18 cellular contexts compared by ENCODE assay signal in the genomic region with DNA sequence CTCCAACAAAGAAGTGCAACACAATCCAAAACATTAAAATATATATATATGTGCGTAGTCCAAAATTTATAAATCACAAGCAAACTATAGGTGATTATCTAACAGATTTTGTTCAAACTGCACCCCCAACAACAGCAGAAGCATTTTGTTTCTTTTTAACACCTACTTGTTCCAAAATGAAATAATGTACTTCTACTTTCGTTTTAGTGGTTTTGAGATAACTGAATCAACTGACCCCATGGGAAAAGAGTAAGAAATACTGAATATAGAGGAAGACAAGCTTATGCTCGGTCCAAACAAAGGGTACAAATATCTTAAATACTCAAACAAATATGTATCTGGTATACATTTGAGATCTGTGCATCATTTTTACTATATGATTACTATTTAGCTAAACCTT. TPM values are rescaled to one million over a fixed set of nuclear protein-coding genes. Genes with fewer than 3 reads are reported as not detected.
DNase-seq lines count a peak whose midpoint lies in the region; ATAC-seq and TF ChIP-seq lines count a peak whose summit lies in the region.
"Had no signal": no experiment of that assay in that cellular context is flagged by ENCODE, and none has a peak within 500 bp of the region (broad histone marks: within the 10 kb centered on the region; RNA-seq: fewer than 3 reads in every experiment).

No MANE protein-coding gene starts in this region.

- no peak for DNase-seq in T-helper 1 cell
- no peak for DNase-seq in mesenchymal stem cell
- no peak for DNase-seq in psoas muscle
- DNase-seq in NCI-H1694 treated with DMSO at 0.1 percent for 48 hours (lab: John Stamatoyannopoulos, UW) = no peak
- DNase-seq: activated naive CD4-positive, alpha-beta T cell treated with Interleukin-2 at 50 U/mL for 16 hours; endodermal cell; foreskin keratinocyte; NCI-H146; NCI-H524; T-helper 9 cell had no signal

- H4K8ac ChIP-seq in mesenchymal stem cell (ENCODE audit: low read length) = no peak overlapping the region

- H3K23ac ChIP-seq in mesenchymal stem cell (ENCODE audit: low read length in 2 of 2) = no peak overlapping the region

- H3K4me2 ChIP-seq in mesenchymal stem cell (ENCODE audit: low read length, poor library complexity, severe bottlenecking) = no peak overlapping the region
- H3K4me2 ChIP-seq: KMS-11 had no signal

- no CpG with 5 or more reads among the region's 3 CpGs for WGBS in mesenchymal stem cell
- 66 to 85% (median 83%) methylated on average over 3 of the region's 3 CpGs for WGBS in psoas muscle, 3 donors

- no peak overlapping the region for H2BK120ac ChIP-seq in mesenchymal stem cell (ENCODE audit: low read depth, low read length)

- no peaks in the 10 kb centered on the region for H3K27me3 Mint-ChIP-seq in T-helper 1 cell treated with Interleukin-12 subunit alpha and Interleukin-12 subunit beta and Interleukin-4 antibody, amounts not matched to agents 30 μg/mL and 1 μg/mL, for 36 hours (ENCODE audit: low read depth)

- no peak overlapping the region for H2BK12ac ChIP-seq in mesenchymal stem cell (ENCODE audit: low read length in 2 of 2)

- H3K9me3 Mint-ChIP-seq in T-helper 1 cell treated with Interleukin-12 subunit alpha and Interleukin-12 subunit beta and Interleukin-4 antibody, amounts not matched to agents 30 μg/mL and 1 μg/mL, for 36 hours = no peaks in the 10 kb centered on the region

- intact Hi-C loops in psoas muscle (cut with DNase I) = no loop called here

- no peak overlapping the region for H2AK5ac ChIP-seq in mesenchymal stem cell (ENCODE audit: low read length, severe bottlenecking)

- peak overlapping the region; percentile 82 for H3K27ac Mint-ChIP-seq in T-helper 1 cell treated with Interleukin-12 subunit alpha and Interleukin-12 subunit beta and Interleukin-4 antibody, amounts not matched to agents 30 μg/mL and 1 μg/mL, for 36 hours
- H3K27ac Mint-ChIP-seq: endodermal cell had no signal

- peaks cover 36% of the 10 kb centered on the region for H3K36me3 Mint-ChIP-seq in T-helper 1 cell treated with Interleukin-12 subunit alpha and Interleukin-12 subunit beta and Interleukin-4 antibody, amounts not matched to agents 30 μg/mL and 1 μg/mL, for 36 hours (ENCODE audit: low read depth)

- H4K91ac ChIP-seq in mesenchymal stem cell (ENCODE audit: low read length) = no peak overlapping the region

- peak overlapping the region; percentile 24 for H3K9ac ChIP-seq in mesenchymal stem cell (ENCODE audit: low read length)
- H3K9ac ChIP-seq: KMS-11, parathyroid adenoma had no signal

- H3K14ac ChIP-seq in mesenchymal stem cell (ENCODE audit: low read length in 2 of 2) = no peak overlapping the region

- peak; percentile 52 for ATAC-seq in GM19463 (IDR thresholded peaks at IDR 0.05; ENCODE audit: unreplicated experiment)
- ATAC-seq in HG03097 (IDR thresholded peaks at IDR 0.05; ENCODE audit: low FRiP score, unreplicated experiment) = peak; percentile 53
- no peak for ATAC-seq in psoas muscle
- ATAC-seq in HG03039 (IDR thresholded peaks at IDR 0.05; ENCODE audit: unreplicated experiment) = no peak

- no peak overlapping the region for H2BK5ac ChIP-seq in mesenchymal stem cell (ENCODE audit: low read depth, low read length, poor library complexity, severe bottlenecking)

- H2AFZ ChIP-seq in mesenchymal stem cell (ENCODE audit: low read depth, low read length) = no peak overlapping the region
- H2AFZ ChIP-seq: parathyroid adenoma had no signal

- peak overlapping the region; percentile 30 for H3K4me3 Mint-ChIP-seq in T-helper 1 cell treated with Interleukin-12 subunit alpha and Interleukin-12 subunit beta and Interleukin-4 antibody, amounts not matched to agents 30 μg/mL and 1 μg/mL, for 36 hours
- H3K4me3 Mint-ChIP-seq: endodermal cell had no signal

- H3K4me1 Mint-ChIP-seq in T-helper 1 cell treated with Interleukin-12 subunit alpha and Interleukin-12 subunit beta and Interleukin-4 antibody, amounts not matched to agents 30 μg/mL and 1 μg/mL, for 36 hours (ENCODE audit: low read depth) = peaks cover 25% of the 10 kb centered on the region
- H3K4me1 Mint-ChIP-seq: endodermal cell had no signal

- H3K4me1 ChIP-seq in mesenchymal stem cell (ENCODE audit: control insufficient read depth, insufficient read depth, low read depth, low read length) (no peaks in the 10 kb centered on the region), psoas muscle (no peaks in the 10 kb centered on the region)
- H3K4me1 ChIP-seq: foreskin keratinocyte, HAP-1, parathyroid adenoma had no signal

- no peak for TF ChIP-seq CTCF in psoas muscle (IDR thresholded peaks at IDR 0.05)

- no peak overlapping the region for H3K27ac ChIP-seq in mesenchymal stem cell (ENCODE audit: low read length, poor library complexity, severe bottlenecking)
- no peak overlapping the region for H3K27ac ChIP-seq in psoas muscle
- H3K27ac ChIP-seq: 22Rv1, foreskin keratinocyte, KMS-11, parathyroid adenoma had no signal

- H3K4ac ChIP-seq in mesenchymal stem cell (ENCODE audit: low read depth in 1 of 2, low read length in 2 of 2) = no peak overlapping the region

- H3K9me3 ChIP-seq in mesenchymal stem cell (ENCODE audit: control insufficient read depth, low read length) (no peaks in the 10 kb centered on the region), psoas muscle (no peaks in the 10 kb centered on the region)
- H3K9me3 ChIP-seq: HAP-1 had no signal

- H3K79me1 ChIP-seq in mesenchymal stem cell (replicated peaks; ENCODE audit: low read length, poor library complexity, severe bottlenecking) = peaks cover 5% of the 10 kb centered on the region

- H3K18ac ChIP-seq in mesenchymal stem cell (ENCODE audit: low read depth in 1 of 2, low read length in 2 of 2) = no peak overlapping the region

- peaks cover 18 to 73% of the 10 kb centered on the region in 2 experiments for H3K36me3 ChIP-seq in mesenchymal stem cell (ENCODE audit: control insufficient read depth in 1 of 2, insufficient read depth in 2 of 2, low read depth in 1 of 2, low read length in 2 of 2)
- H3K36me3 ChIP-seq in psoas muscle (ENCODE audit: insufficient read depth in 1 of 2, low read depth in 1 of 2) = peaks cover 0 to 71% of the 10 kb centered on the region in 2 donors

- H3K4me3 ChIP-seq in mesenchymal stem cell (ENCODE audit: insufficient read depth in 1 of 2, low read depth in 1 of 2, low read length in 2 of 2) (no peak overlapping the region), psoas muscle (no peak overlapping the region)
- H3K4me3 ChIP-seq: HAP-1 had no signal

- H3K27me3 ChIP-seq in mesenchymal stem cell (ENCODE audit: control insufficient read depth in 1 of 2, insufficient read depth in 1 of 2, low read length in 2 of 2) (peaks cover 0 to 5% of the 10 kb centered on the region in 2 experiments), psoas muscle (ENCODE audit: insufficient read depth in 3 of 3, low read length in 2 of 3) (no peaks in the 10 kb centered on the region)
- H3K27me3 ChIP-seq: foreskin keratinocyte had no signal

- H2BK15ac ChIP-seq in mesenchymal stem cell (ENCODE audit: low read depth, poor library complexity, severe bottlenecking) = no peak overlapping the region

RNA-seq across cellular contexts. Expression of a gene that starts 22.4 kb away (rescaled TPM):
- 55.4 TPM for polyA plus RNA-seq in mesenchymal stem cell (2013, experiment 1 of 2)
- polyA plus RNA-seq in mesenchymal stem cell (2013, experiment 2 of 2) = 50.7 TPM
- 10 to 100 TPM in 3 of 4 donors, 1 to 10 TPM in 1; 7.6 to 14.8 (median 10.6) TPM for total RNA-seq in psoas muscle
- polyA plus RNA-seq in psoas muscle = 1 to 10 TPM; 4.6 to 8.0 (median 6.2) TPM

Comparison
In these comparisons a context has a peak if more than half of its experiments do, and no peak if none do; other contexts are left out.
1. ATAC-seq: peak in GM19463 (single experiment) and HG03097 (single experiment); none in psoas muscle (0 of 4) and HG03039 (single experiment).